Comparison of ENCODE assay signal across 1 cellular context in genomic region chr1:64755356-64755755, GRCh38.
TF ChIP-seq lines count a peak whose summit lies in the region.

No MANE protein-coding gene starts in this region.

TF ChIP-seq in A549, 52 proteins besides CTCF, POLR2A, EP300 and RAD21 (continued from another document):
- TF ChIP-seq PHF8 (IDR thresholded peaks at IDR 0.05; ENCODE audit: borderline replicate concordance, low read depth) = no peak
- TF ChIP-seq ATOH8 (CRISPR knock-in tag; IDR thresholded peaks at IDR 0.05; ENCODE audit: low read depth) = no peak
- no peak for TF ChIP-seq USF2 (IDR thresholded peaks at IDR 0.05)
- TF ChIP-seq RARB (CRISPR knock-in tag; IDR thresholded peaks at IDR 0.05) = no peak
- no peak for TF ChIP-seq MYC (IDR thresholded peaks at IDR 0.05; ENCODE audit: borderline replicate concordance, low read length)
- no peak for TF ChIP-seq E2F6 (IDR thresholded peaks at IDR 0.05; ENCODE audit: borderline replicate concordance, low read depth)
- no peak for TF ChIP-seq EHMT2 (IDR thresholded peaks at IDR 0.05; ENCODE audit: low read depth)
- no peak for TF ChIP-seq HDAC2 (IDR thresholded peaks at IDR 0.05)
- TF ChIP-seq SMC3 (IDR thresholded peaks at IDR 0.05) = no peak
